Comparison of ENCODE assay signal across 1 cellular context in the genomic region with DNA sequence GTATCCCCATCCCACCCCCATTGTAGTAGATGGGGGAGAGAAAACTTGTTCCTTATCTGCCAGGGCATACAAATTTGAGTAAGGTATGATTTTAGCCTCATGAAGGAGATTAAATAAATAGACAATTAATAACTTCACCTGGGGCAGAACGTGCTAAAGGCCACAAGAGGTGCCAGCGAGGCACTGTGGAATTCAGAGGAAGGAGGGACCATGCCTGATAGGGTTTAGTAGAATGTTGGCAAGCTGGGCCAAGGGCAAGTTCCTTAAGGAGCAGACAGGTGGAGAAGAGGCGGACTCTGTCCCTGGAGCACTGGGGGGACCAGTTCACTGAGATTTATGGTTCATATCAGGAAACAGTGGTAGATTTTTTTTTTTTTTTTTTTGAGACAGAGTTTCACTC.
TF ChIP-seq lines count a peak whose summit lies in the region.

No MANE protein-coding gene starts in this region.

TF ChIP-seq in neural cell, 6 proteins besides CTCF, POLR2A, EP300 and RAD21 (continued from another document):
- TF ChIP-seq, protein P1, sequence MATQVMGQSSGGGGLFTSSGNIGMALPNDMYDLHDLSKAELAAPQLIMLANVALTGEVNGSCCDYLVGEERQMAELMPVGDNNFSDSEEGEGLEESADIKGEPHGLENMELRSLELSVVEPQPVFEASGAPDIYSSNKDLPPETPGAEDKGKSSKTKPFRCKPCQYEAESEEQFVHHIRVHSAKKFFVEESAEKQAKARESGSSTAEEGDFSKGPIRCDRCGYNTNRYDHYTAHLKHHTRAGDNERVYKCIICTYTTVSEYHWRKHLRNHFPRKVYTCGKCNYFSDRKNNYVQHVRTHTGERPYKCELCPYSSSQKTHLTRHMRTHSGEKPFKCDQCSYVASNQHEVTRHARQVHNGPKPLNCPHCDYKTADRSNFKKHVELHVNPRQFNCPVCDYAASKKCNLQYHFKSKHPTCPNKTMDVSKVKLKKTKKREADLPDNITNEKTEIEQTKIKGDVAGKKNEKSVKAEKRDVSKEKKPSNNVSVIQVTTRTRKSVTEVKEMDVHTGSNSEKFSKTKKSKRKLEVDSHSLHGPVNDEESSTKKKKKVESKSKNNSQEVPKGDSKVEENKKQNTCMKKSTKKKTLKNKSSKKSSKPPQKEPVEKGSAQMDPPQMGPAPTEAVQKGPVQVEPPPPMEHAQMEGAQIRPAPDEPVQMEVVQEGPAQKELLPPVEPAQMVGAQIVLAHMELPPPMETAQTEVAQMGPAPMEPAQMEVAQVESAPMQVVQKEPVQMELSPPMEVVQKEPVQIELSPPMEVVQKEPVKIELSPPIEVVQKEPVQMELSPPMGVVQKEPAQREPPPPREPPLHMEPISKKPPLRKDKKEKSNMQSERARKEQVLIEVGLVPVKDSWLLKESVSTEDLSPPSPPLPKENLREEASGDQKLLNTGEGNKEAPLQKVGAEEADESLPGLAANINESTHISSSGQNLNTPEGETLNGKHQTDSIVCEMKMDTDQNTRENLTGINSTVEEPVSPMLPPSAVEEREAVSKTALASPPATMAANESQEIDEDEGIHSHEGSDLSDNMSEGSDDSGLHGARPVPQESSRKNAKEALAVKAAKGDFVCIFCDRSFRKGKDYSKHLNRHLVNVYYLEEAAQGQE (IDR thresholded peaks at IDR 0.05; ENCODE audit: borderline replicate concordance), result no peak
